2 cellular contexts compared by ENCODE assay signal in genomic region chr22:46792841-46793261, GRCh38.
TF ChIP-seq lines count a peak whose summit lies in the region.

No MANE protein-coding gene starts in this region.

TF ChIP-seq in liver, 16 proteins besides CTCF, POLR2A, EP300 and RAD21:
- TF ChIP-seq REST (IDR thresholded peaks at IDR 0.05) (no peak), HNF4G (IDR thresholded peaks at IDR 0.05) (no peak), FOXA2 (IDR thresholded peaks at IDR 0.05) (no peak), EGR1 (IDR thresholded peaks at IDR 0.05; ENCODE audit: low read depth in 2 of 2) (no peak), ZBTB33 (IDR thresholded peaks at IDR 0.05) (no peak), MAX (IDR thresholded peaks at IDR 0.05) (no peak), SP1 (IDR thresholded peaks at IDR 0.05) (no peak), YY1 (IDR thresholded peaks at IDR 0.05) (no peak), HNF4A (conservative IDR thresholded peaks at IDR 0.05) (no peak), TAF1 (conservative IDR thresholded peaks at IDR 0.05) (no peak), GABPA (IDR thresholded peaks at IDR 0.05 in 1 of 2, conservative IDR thresholded peaks at IDR 0.05 in 1 of 2) (no peak), FOXA1 (IDR thresholded peaks at IDR 0.05) (no peak), JUND (IDR thresholded peaks at IDR 0.05) (no peak), RXRA (IDR thresholded peaks at IDR 0.05) (no peak), NR2F2 (IDR thresholded peaks at IDR 0.05) (no peak), ATF3 (IDR thresholded peaks at IDR 0.05) (no peak)

TF ChIP-seq in HepG2, 621 proteins besides CTCF, POLR2A, EP300 and RAD21:
- TF ChIP-seq KLF11 (CRISPR knock-in tag; IDR thresholded peaks at IDR 0.05), result no peak
- no peak for TF ChIP-seq NONO (IDR thresholded peaks at IDR 0.05)
- no peak for TF ChIP-seq NONO (CRISPR knock-in tag; conservative IDR thresholded peaks at IDR 0.05)
- no peak for TF ChIP-seq ZNF7 (CRISPR knock-in tag; IDR thresholded peaks at IDR 0.05)
- TF ChIP-seq PHF8 (CRISPR knock-in tag; IDR thresholded peaks at IDR 0.05), result no peak
- no peak for TF ChIP-seq DPF2 (CRISPR knock-in tag; IDR thresholded peaks at IDR 0.05; ENCODE audit: borderline replicate concordance, low read depth)
- TF ChIP-seq ZUFSP (CRISPR knock-in tag; IDR thresholded peaks at IDR 0.05; ENCODE audit: borderline replicate concordance), result no peak
- TF ChIP-seq ZNF780A (CRISPR knock-in tag; IDR thresholded peaks at IDR 0.05), result no peak
- TF ChIP-seq MEIS2 (CRISPR knock-in tag; IDR thresholded peaks at IDR 0.05), result no peak
- no peak for TF ChIP-seq ISX (CRISPR knock-in tag; conservative IDR thresholded peaks at IDR 0.05)
- no peak for TF ChIP-seq YY1 (IDR thresholded peaks at IDR 0.05; ENCODE audit: insufficient read depth, insufficient replicate concordance, low read depth, low read length)
- no peak for TF ChIP-seq IKZF4 (CRISPR knock-in tag; IDR thresholded peaks at IDR 0.05; ENCODE audit: borderline replicate concordance, low read depth, not compliant biosample characterization)
- no peak for TF ChIP-seq DMTF1 (CRISPR knock-in tag; IDR thresholded peaks at IDR 0.05)
- no peak for TF ChIP-seq RERE (CRISPR knock-in tag; IDR thresholded peaks at IDR 0.05; ENCODE audit: low read depth)
- TF ChIP-seq SIN3A (IDR thresholded peaks at IDR 0.05; ENCODE audit: borderline replicate concordance, low read depth, low read length), result no peak
- no peak for TF ChIP-seq NCOA2 (CRISPR knock-in tag; IDR thresholded peaks at IDR 0.05)
- no peak for TF ChIP-seq FOSL2 (CRISPR knock-in tag; IDR thresholded peaks at IDR 0.05)
- TF ChIP-seq FOXJ3 (CRISPR knock-in tag; IDR thresholded peaks at IDR 0.05; ENCODE audit: borderline replicate concordance), result no peak
